10 cellular contexts compared by ENCODE assay signal in the genomic region with DNA sequence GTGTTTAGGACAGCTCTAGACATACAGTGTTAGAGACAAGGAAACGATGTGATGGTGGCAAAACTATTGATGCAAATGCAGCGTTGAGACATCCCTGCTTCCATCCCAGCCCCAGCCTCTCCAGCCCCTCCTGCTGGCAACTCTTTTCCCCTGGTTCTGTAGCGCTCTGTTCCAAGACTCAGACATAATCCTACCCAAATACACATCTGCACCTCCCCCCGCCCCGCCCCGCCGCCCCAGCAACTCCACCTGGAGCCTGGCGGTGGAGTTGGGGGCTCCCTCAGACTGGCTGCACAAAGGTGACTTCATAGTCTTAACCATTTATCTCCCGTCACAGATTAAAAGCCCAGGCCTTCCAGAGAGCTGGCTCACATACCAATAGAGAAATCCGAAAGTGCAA. TPM values are rescaled to one million over a fixed set of nuclear protein-coding genes. Genes with fewer than 3 reads are reported as not detected.
A peak's percentile ranks its signal among the peaks of the same experiment; 100 is the strongest.
DNase-seq lines count a peak whose midpoint lies in the region; ATAC-seq and TF ChIP-seq lines count a peak whose summit lies in the region.
"Had no signal": no experiment of that assay in that cellular context is flagged by ENCODE, and none has a peak within 500 bp of the region (broad histone marks: within the 10 kb centered on the region; RNA-seq: fewer than 3 reads in every experiment).

No MANE protein-coding gene starts in this region.

- no peaks in the 10 kb centered on the region for H3K79me2 ChIP-seq in GM23248 (ENCODE audit: insufficient read depth)

- H3K4me3 ChIP-seq in mesenchymal stem cell (ENCODE audit: insufficient read depth in 1 of 2, low read depth in 1 of 2, low read length in 2 of 2) (no peak overlapping the region), GM23248 (no peak overlapping the region)
- H3K4me3 ChIP-seq: ascending aorta, tibial nerve had no signal

- no peaks in the 10 kb centered on the region for H4K20me1 ChIP-seq in GM23248 (ENCODE audit: insufficient read depth)

- H3K9me2 ChIP-seq in GM23248 (ENCODE audit: insufficient read depth), result no peaks in the 10 kb centered on the region

- POLR2A ChIA-PET in activated CD4-positive, alpha-beta T cell treated with anti-CD3 and anti-CD28 coated beads for 36 hours (lab: Charles Lee), result no interaction called here

- H3K27me3 ChIP-seq in mesenchymal stem cell (ENCODE audit: control insufficient read depth in 1 of 2, insufficient read depth in 1 of 2, low read length in 2 of 2), result no peaks in the 10 kb centered on the region
- no peaks in the 10 kb centered on the region for H3K27me3 ChIP-seq in GM23248 (replicated peaks; ENCODE audit: insufficient read depth)
- H3K27me3 ChIP-seq: ascending aorta, tibial nerve had no signal

- H3K79me1 ChIP-seq in mesenchymal stem cell (replicated peaks; ENCODE audit: low read length, poor library complexity, severe bottlenecking), result no peaks in the 10 kb centered on the region

- H3K9ac ChIP-seq in mesenchymal stem cell (ENCODE audit: low read length) (no peak overlapping the region), GM23248 (no peak overlapping the region)

- no peak overlapping the region for H2BK120ac ChIP-seq in mesenchymal stem cell (ENCODE audit: low read depth, low read length)

- intact Hi-C loops in activated CD4-positive, alpha-beta T cell treated with anti-CD3 and anti-CD28 coated beads for 36 hours (cut with DNase I, micrococcal nuclease), result no loop called here

- no peak overlapping the region for H2BK5ac ChIP-seq in mesenchymal stem cell (ENCODE audit: low read depth, low read length, poor library complexity, severe bottlenecking)

- H3K36me3 Mint-ChIP-seq in activated CD4-positive, alpha-beta T cell treated with anti-CD3 and anti-CD28 coated beads for 36 hours (ENCODE audit: low read depth), result peaks cover 5% of the 10 kb centered on the region

- H2BK12ac ChIP-seq in mesenchymal stem cell (ENCODE audit: low read length in 2 of 2), result no peak overlapping the region

- no peak overlapping the region for H2BK15ac ChIP-seq in mesenchymal stem cell (ENCODE audit: low read depth, poor library complexity, severe bottlenecking)

- 12% methylated on average over 9 of the region's 10 CpGs for WGBS in mesenchymal stem cell
- WGBS in GM23248 (ENCODE audit: low coverage in 1 of 2, low lambda C conversion rate in 2 of 2, missing lambda C conversion rate in 2 of 2), 2 experiments, result 59 to 62% methylated on average over 10 of the region's 10 CpGs

- no peaks in the 10 kb centered on the region for H3F3A ChIP-seq in GM23248 (ENCODE audit: insufficient read depth)

- H3K18ac ChIP-seq in mesenchymal stem cell (ENCODE audit: low read depth in 1 of 2, low read length in 2 of 2), result no peak overlapping the region

- in situ Hi-C loops in GM23248 (cut with MboI), result no loop called here

- H3K27me3 Mint-ChIP-seq in activated CD4-positive, alpha-beta T cell treated with anti-CD3 and anti-CD28 coated beads for 36 hours, result no peaks in the 10 kb centered on the region

- no peak overlapping the region for H3K4me3 Mint-ChIP-seq in activated CD4-positive, alpha-beta T cell treated with anti-CD3 and anti-CD28 coated beads for 36 hours

- H3K14ac ChIP-seq in mesenchymal stem cell (ENCODE audit: low read length in 2 of 2), result no peak overlapping the region

- no peak overlapping the region for H4K91ac ChIP-seq in mesenchymal stem cell (ENCODE audit: low read length)

- H3K36me3 ChIP-seq in mesenchymal stem cell (ENCODE audit: control insufficient read depth in 1 of 2, insufficient read depth in 2 of 2, low read depth in 1 of 2, low read length in 2 of 2) (no peaks in the 10 kb centered on the region), GM23248 (ENCODE audit: low read depth) (no peaks in the 10 kb centered on the region)
- H3K36me3 ChIP-seq: ascending aorta, tibial nerve had no signal

- H3K9me3 ChIP-seq in mesenchymal stem cell (ENCODE audit: control insufficient read depth, low read length), result peaks cover 6% of the 10 kb centered on the region
- no peaks in the 10 kb centered on the region for H3K9me3 ChIP-seq in GM23248 (ENCODE audit: low read depth)
- H3K9me3 ChIP-seq: ascending aorta, tibial nerve had no signal

- H3K4me1 ChIP-seq in mesenchymal stem cell (ENCODE audit: control insufficient read depth, insufficient read depth, low read depth, low read length) (no peaks in the 10 kb centered on the region), GM23248 (ENCODE audit: insufficient read depth) (no peaks in the 10 kb centered on the region)
- H3K4me1 ChIP-seq: ascending aorta, tibial nerve had no signal

- ATAC-seq in HG03139 (IDR thresholded peaks at IDR 0.05; ENCODE audit: unreplicated experiment), result no peak
- ATAC-seq in activated CD4-positive, alpha-beta T cell treated with anti-CD3 and anti-CD28 coated beads for 36 hours, result no peak

- CTCF ChIA-PET in activated CD4-positive, alpha-beta T cell treated with anti-CD3 and anti-CD28 coated beads for 36 hours (lab: Charles Lee), result no interaction called here

- H3K27ac Mint-ChIP-seq in activated CD4-positive, alpha-beta T cell treated with anti-CD3 and anti-CD28 coated beads for 36 hours, result no peak overlapping the region

- H2AFZ ChIP-seq in mesenchymal stem cell (ENCODE audit: low read depth, low read length) (no peak overlapping the region), GM23248 (no peak overlapping the region)

- no peak overlapping the region for H3K4me2 ChIP-seq in mesenchymal stem cell (ENCODE audit: low read length, poor library complexity, severe bottlenecking)
- H3K4me2 ChIP-seq in GM23248 (ENCODE audit: unreplicated experiment), result no peak overlapping the region

- H3K27ac ChIP-seq in mesenchymal stem cell (ENCODE audit: low read length, poor library complexity, severe bottlenecking), result no peak overlapping the region
- H3K27ac ChIP-seq in GM23248, result no peak overlapping the region
- H3K27ac ChIP-seq: tibial nerve had no signal

- no peak overlapping the region for H2AK5ac ChIP-seq in mesenchymal stem cell (ENCODE audit: low read length, severe bottlenecking)

- no peaks in the 10 kb centered on the region for H3K4me1 Mint-ChIP-seq in activated CD4-positive, alpha-beta T cell treated with anti-CD3 and anti-CD28 coated beads for 36 hours

- no peak overlapping the region for H4K8ac ChIP-seq in mesenchymal stem cell (ENCODE audit: low read length)

- peak; percentile 49 for TF ChIP-seq CTCF in AG09319 (IDR thresholded peaks at IDR 0.05; ENCODE audit: low read depth, low read length)

- no peak overlapping the region for H3K4ac ChIP-seq in mesenchymal stem cell (ENCODE audit: low read depth in 1 of 2, low read length in 2 of 2)

- DNase-seq in AG09319 (ENCODE audit: extremely low read depth, low read depth) (no peak), HuH-7 (ENCODE audit: low spot score) (peak; percentile 56), ecto neural progenitor cell (ENCODE audit: low spot score) (peak; percentile 65), mesenchymal stem cell (peak; percentile 49), GDM1 (lab: John Stamatoyannopoulos, UW) (no peak), GM23248 (no peak)
- no peak for DNase-seq in activated CD4-positive, alpha-beta T cell treated with anti-CD3 and anti-CD28 coated beads for 36 hours

- H3K23ac ChIP-seq in mesenchymal stem cell (ENCODE audit: low read length in 2 of 2), result no peak overlapping the region

- H3K9me3 Mint-ChIP-seq in activated CD4-positive, alpha-beta T cell treated with anti-CD3 and anti-CD28 coated beads for 36 hours (ENCODE audit: low read depth), result peaks cover 3% of the 10 kb centered on the region

RNA-seq across cellular contexts. Expression of a gene that starts 7.2 kb away (rescaled TPM):
- polyA plus RNA-seq in mesenchymal stem cell (2013, experiment 1 of 2), result 14.9 TPM
- polyA plus RNA-seq in mesenchymal stem cell (2013, experiment 2 of 2), result 13.9 TPM
- total RNA-seq in GM23248 (2014; rRNA removed; shearing (Covaris generic)), result 44.5 and 47.3 TPM in 2 replicates
- 35.1 and 35.2 TPM in 2 replicates for polyA plus RNA-seq in GM23248 (2016; fragmentation: Nextera tagmentation; extraction: Ambion mirVana)
- total RNA-seq in activated CD4-positive, alpha-beta T cell treated with anti-CD3 and anti-CD28 coated beads for 36 hours, result 10 to 100 TPM; 13.2 to 16.3 TPM

Comparison
In these comparisons a context has a peak if more than half of its experiments do, and no peak if none do; other contexts are left out.
1. DNase-seq: peak in HuH-7 (single experiment), ecto neural progenitor cell (single experiment) and mesenchymal stem cell (single experiment); none in AG09319 (single experiment), GDM1 (single experiment), GM23248 (single experiment) and activated CD4-positive, alpha-beta T cell treated with anti-CD3 and anti-CD28 coated beads for 36 hours (single experiment).